Comparison of ENCODE assay signal across 10 cellular contexts in genomic region chr6:158058156-158058723, GRCh38.
A peak's percentile ranks its signal among the peaks of the same experiment; 100 is the strongest.
DNase-seq lines count a peak whose midpoint lies in the region; ATAC-seq and TF ChIP-seq lines count a peak whose summit lies in the region.
"Had no signal": no experiment of that assay in that cellular context is flagged by ENCODE, and none has a peak within 500 bp of the region (broad histone marks: within the 10 kb centered on the region; RNA-seq: fewer than 3 reads in every experiment).

No MANE protein-coding gene starts in this region.

- peaks cover 28 to 33% (median 30%) of the 10 kb centered on the region in 3 donors for H3K4me1 Mint-ChIP-seq in T-cell

- H3K27me3 ChIP-seq in heart right ventricle (no peaks in the 10 kb centered on the region), suprapubic skin (no peaks in the 10 kb centered on the region)

- DNase-seq in cardiac septum (ENCODE audit: low spot score) (peak; percentile 27), heart right ventricle (no peak), T-cell (no peak), fibroblast of mammary gland (ENCODE audit: low read depth) (peak; percentile 60), suprapubic skin (ENCODE audit: low spot score in 2 of 2) (peak in 1 of 2 donors; percentile 57), NCI-H345 (lab: John Stamatoyannopoulos, UW) (no peak)
- no peak for DNase-seq in stimulated activated CD4-positive, alpha-beta T cell treated with anti-CD3 and anti-CD28 coated beads, Interleukin-2, amount 100 ng/mL, for 48 hours
- no peak for DNase-seq in activated CD4-positive, CD25-positive, alpha-beta regulatory T cell (lab: John Stamatoyannopoulos, UW)
- DNase-seq: NCI-H2171 had no signal

- H3K9me3 ChIP-seq in heart right ventricle (peaks cover 0 to 8% (median 0%) of the 10 kb centered on the region in 11 donors), suprapubic skin (no peaks in the 10 kb centered on the region)

- peak overlapping the region; percentile 48 to 79 for H3K27ac Mint-ChIP-seq in T-cell
- H3K27ac Mint-ChIP-seq: memory B cell had no signal

- H3K4me1 ChIP-seq in heart right ventricle, result peaks cover 14 to 52% (median 29%) of the 10 kb centered on the region in 9 donors
- H3K4me1 ChIP-seq in suprapubic skin, result peaks cover 44% of the 10 kb centered on the region

- intact Hi-C loops in cardiac septum (cut with DNase I), result no loop called here
- intact Hi-C loops in heart right ventricle (cut with DNase I), result no loop called here

- H3K36me3 Mint-ChIP-seq in T-cell, result peaks cover 12% of the 10 kb centered on the region

- TF ChIP-seq POLR2A in suprapubic skin (IDR thresholded peaks at IDR 0.05), result no peak

- H3K4me3 Mint-ChIP-seq in T-cell, result no peak overlapping the region
- H3K4me3 Mint-ChIP-seq: memory B cell had no signal

- H3K27ac ChIP-seq in heart right ventricle, result peak overlapping the region in 1 of 10 donors; percentile 61
- H3K27ac ChIP-seq in suprapubic skin, result peak overlapping the region; percentile 65

- H3K27me3 Mint-ChIP-seq in T-cell, result no peaks in the 10 kb centered on the region
- H3K27me3 Mint-ChIP-seq: memory B cell had no signal

- no peaks in the 10 kb centered on the region for H3K9me3 Mint-ChIP-seq in T-cell
- H3K9me3 Mint-ChIP-seq: memory B cell had no signal

- ATAC-seq in heart right ventricle, result no peak
- peak; percentile 52 to 83 (median 76) for ATAC-seq in T-cell (replicated peaks in 1 of 4)

- TF ChIP-seq EP300 in suprapubic skin (IDR thresholded peaks at IDR 0.05), result no peak

- 55 to 65% methylated on average over 3 of the region's 3 CpGs for WGBS in heart right ventricle, 2 donors
- 38% methylated on average over 3 of the region's 3 CpGs for WGBS in suprapubic skin

- TF ChIP-seq CTCF in heart right ventricle (IDR thresholded peaks at IDR 0.05) (no peak), fibroblast of mammary gland (conservative IDR thresholded peaks at IDR 0.05; ENCODE audit: control insufficient read depth, insufficient read depth, low read depth, low read length) (no peak), suprapubic skin (IDR thresholded peaks at IDR 0.05) (no peak)

- H3K4me3 ChIP-seq in heart right ventricle (no peak overlapping the region), fibroblast of mammary gland (ENCODE audit: control insufficient read depth, low read depth, low read length) (no peak overlapping the region), suprapubic skin (no peak overlapping the region)

- POLR2A ChIA-PET in T-cell (lab: Charles Lee), result interaction anchor here in 1 of 2 donors (0.6 kb wide), 2 partner anchors 154 to 576 kb away, joined by 3 read pairs; no protein-coding TSS in a partner anchor

- CTCF ChIA-PET in T-cell (lab: Charles Lee), result interaction anchor here (0.6 to 1.6 kb wide), 3 partner anchors 14 to 32 kb away, joined by 3 to 5 read pairs (median 5); no protein-coding TSS in a partner anchor

- H3K36me3 ChIP-seq in heart right ventricle (peaks cover 0 to 58% (median 16%) of the 10 kb centered on the region in 9 donors), suprapubic skin (no peaks in the 10 kb centered on the region)

Comparison
In these comparisons a context has a peak if more than half of its experiments do, and no peak if none do; other contexts are left out.
1. DNase-seq: peak in cardiac septum (single experiment) and fibroblast of mammary gland (single experiment); none in heart right ventricle (0 of 2), T-cell (0 of 34), stimulated activated CD4-positive, alpha-beta T cell treated with anti-CD3 and anti-CD28 coated beads, Interleukin-2, amount 100 ng/mL, for 48 hours (0 of 2), NCI-H345 (single experiment) and activated CD4-positive, CD25-positive, alpha-beta regulatory T cell (0 of 4).
2. ATAC-seq: peak in T-cell (4 of 4); none in heart right ventricle (0 of 8).